Comparison of ENCODE assay signal across 1 cellular context in the genomic region with DNA sequence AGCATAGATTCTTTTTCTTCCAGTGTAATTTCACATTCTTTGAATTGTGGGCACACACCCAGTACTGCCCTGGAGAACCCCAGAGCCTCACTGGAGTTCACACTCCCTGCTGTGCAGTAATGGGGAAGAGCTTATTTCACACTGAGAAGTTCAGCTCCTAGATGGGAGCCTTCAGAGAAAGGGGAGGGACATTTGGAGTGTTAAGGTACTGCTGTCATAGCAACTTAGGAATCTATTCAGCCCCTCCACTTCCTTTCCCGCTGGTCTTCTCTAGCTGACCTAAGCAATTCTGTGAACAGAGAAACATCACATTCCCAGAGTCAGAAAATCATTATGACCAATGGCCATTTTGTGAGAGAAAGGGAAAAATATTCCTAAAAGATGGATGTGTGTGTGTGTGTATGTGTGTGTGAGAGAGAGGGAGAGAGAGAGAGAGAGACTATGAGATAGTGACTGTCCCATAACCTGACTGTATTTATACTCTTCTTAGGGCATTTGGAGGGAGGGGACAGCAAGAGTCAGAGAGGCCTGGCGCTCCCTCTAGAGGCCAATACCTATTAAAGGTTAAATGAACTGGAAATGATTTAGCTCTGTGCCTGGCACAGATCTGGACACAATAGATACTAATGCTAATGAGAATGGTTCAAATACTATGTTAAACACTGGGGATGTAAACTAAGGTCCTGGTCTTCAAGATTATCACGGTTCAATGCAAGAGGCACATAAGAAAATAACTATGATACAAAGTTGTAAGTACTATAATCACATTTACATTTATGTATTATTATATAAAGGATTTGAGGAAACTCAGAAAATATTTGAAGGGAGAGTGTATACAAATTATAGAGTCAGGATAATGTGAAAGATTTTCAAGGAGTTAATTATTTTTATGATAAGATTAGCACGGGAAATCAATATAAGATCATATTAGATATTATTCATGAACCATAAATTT.
A peak's percentile ranks its signal among the peaks of the same experiment; 100 is the strongest.
TF ChIP-seq lines count a peak whose summit lies in the region.

No MANE protein-coding gene starts in this region.

TF ChIP-seq in H1, 55 proteins besides CTCF, POLR2A, EP300 and RAD21:
- TF ChIP-seq BACH1 (IDR thresholded peaks at IDR 0.05; ENCODE audit: low read length) (0 out of 2 replicates have a peak, but pooled peaks have one; percentile 3), HDAC2 (IDR thresholded peaks at IDR 0.05; ENCODE audit: borderline replicate concordance in 1 of 2, low read depth in 2 of 2, low read length in 2 of 2) (0 out of 4 replicates have a peak, but pooled peaks of 1 of the 2 experiments have one; percentile 84), MAFK (IDR thresholded peaks at IDR 0.05; ENCODE audit: low read depth, low read length) (peak; percentile 89), TAF7 (optimal IDR thresholded peaks at IDR 0.05; ENCODE audit: borderline replicate concordance, low read depth, low read length) (no peak), KDM4A (IDR thresholded peaks at IDR 0.05; ENCODE audit: low read depth, low read length, severe bottlenecking) (no peak), TEAD4 (IDR thresholded peaks at IDR 0.05; ENCODE audit: low read depth, low read length) (peak; percentile 15; the same call in 1 of the 2 replicates), NANOG (IDR thresholded peaks at IDR 0.05; ENCODE audit: insufficient read depth, low read depth, low read length, poor library complexity, severe bottlenecking) (peak; percentile 94)
- TF ChIP-seq, protein P1, sequence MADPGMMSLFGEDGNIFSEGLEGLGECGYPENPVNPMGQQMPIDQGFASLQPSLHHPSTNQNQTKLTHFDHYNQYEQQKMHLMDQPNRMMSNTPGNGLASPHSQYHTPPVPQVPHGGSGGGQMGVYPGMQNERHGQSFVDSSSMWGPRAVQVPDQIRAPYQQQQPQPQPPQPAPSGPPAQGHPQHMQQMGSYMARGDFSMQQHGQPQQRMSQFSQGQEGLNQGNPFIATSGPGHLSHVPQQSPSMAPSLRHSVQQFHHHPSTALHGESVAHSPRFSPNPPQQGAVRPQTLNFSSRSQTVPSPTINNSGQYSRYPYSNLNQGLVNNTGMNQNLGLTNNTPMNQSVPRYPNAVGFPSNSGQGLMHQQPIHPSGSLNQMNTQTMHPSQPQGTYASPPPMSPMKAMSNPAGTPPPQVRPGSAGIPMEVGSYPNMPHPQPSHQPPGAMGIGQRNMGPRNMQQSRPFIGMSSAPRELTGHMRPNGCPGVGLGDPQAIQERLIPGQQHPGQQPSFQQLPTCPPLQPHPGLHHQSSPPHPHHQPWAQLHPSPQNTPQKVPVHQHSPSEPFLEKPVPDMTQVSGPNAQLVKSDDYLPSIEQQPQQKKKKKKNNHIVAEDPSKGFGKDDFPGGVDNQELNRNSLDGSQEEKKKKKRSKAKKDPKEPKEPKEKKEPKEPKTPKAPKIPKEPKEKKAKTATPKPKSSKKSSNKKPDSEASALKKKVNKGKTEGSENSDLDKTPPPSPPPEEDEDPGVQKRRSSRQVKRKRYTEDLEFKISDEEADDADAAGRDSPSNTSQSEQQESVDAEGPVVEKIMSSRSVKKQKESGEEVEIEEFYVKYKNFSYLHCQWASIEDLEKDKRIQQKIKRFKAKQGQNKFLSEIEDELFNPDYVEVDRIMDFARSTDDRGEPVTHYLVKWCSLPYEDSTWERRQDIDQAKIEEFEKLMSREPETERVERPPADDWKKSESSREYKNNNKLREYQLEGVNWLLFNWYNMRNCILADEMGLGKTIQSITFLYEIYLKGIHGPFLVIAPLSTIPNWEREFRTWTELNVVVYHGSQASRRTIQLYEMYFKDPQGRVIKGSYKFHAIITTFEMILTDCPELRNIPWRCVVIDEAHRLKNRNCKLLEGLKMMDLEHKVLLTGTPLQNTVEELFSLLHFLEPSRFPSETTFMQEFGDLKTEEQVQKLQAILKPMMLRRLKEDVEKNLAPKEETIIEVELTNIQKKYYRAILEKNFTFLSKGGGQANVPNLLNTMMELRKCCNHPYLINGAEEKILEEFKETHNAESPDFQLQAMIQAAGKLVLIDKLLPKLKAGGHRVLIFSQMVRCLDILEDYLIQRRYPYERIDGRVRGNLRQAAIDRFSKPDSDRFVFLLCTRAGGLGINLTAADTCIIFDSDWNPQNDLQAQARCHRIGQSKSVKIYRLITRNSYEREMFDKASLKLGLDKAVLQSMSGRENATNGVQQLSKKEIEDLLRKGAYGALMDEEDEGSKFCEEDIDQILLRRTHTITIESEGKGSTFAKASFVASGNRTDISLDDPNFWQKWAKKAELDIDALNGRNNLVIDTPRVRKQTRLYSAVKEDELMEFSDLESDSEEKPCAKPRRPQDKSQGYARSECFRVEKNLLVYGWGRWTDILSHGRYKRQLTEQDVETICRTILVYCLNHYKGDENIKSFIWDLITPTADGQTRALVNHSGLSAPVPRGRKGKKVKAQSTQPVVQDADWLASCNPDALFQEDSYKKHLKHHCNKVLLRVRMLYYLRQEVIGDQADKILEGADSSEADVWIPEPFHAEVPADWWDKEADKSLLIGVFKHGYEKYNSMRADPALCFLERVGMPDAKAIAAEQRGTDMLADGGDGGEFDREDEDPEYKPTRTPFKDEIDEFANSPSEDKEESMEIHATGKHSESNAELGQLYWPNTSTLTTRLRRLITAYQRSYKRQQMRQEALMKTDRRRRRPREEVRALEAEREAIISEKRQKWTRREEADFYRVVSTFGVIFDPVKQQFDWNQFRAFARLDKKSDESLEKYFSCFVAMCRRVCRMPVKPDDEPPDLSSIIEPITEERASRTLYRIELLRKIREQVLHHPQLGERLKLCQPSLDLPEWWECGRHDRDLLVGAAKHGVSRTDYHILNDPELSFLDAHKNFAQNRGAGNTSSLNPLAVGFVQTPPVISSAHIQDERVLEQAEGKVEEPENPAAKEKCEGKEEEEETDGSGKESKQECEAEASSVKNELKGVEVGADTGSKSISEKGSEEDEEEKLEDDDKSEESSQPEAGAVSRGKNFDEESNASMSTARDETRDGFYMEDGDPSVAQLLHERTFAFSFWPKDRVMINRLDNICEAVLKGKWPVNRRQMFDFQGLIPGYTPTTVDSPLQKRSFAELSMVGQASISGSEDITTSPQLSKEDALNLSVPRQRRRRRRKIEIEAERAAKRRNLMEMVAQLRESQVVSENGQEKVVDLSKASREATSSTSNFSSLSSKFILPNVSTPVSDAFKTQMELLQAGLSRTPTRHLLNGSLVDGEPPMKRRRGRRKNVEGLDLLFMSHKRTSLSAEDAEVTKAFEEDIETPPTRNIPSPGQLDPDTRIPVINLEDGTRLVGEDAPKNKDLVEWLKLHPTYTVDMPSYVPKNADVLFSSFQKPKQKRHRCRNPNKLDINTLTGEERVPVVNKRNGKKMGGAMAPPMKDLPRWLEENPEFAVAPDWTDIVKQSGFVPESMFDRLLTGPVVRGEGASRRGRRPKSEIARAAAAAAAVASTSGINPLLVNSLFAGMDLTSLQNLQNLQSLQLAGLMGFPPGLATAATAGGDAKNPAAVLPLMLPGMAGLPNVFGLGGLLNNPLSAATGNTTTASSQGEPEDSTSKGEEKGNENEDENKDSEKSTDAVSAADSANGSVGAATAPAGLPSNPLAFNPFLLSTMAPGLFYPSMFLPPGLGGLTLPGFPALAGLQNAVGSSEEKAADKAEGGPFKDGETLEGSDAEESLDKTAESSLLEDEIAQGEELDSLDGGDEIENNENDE (IDR thresholded peaks at IDR 0.05; ENCODE audit: insufficient replicate concordance, low read length) = peak; percentile 12
- TF ChIP-seq, protein P2, sequence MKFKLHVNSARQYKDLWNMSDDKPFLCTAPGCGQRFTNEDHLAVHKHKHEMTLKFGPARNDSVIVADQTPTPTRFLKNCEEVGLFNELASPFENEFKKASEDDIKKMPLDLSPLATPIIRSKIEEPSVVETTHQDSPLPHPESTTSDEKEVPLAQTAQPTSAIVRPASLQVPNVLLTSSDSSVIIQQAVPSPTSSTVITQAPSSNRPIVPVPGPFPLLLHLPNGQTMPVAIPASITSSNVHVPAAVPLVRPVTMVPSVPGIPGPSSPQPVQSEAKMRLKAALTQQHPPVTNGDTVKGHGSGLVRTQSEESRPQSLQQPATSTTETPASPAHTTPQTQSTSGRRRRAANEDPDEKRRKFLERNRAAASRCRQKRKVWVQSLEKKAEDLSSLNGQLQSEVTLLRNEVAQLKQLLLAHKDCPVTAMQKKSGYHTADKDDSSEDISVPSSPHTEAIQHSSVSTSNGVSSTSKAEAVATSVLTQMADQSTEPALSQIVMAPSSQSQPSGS (IDR thresholded peaks at IDR 0.05; ENCODE audit: low read length) = no peak
